ENCODE assay signal across 27 cellular contexts in genomic region chr3:152636651-152637050, GRCh38.
"Had no signal": no experiment of that assay in that cellular context is flagged by ENCODE, and none has a peak within 500 bp of the region (broad histone marks: within the 10 kb centered on the region; RNA-seq: fewer than 3 reads in every experiment).

No MANE protein-coding gene starts in this region.

- H3K4me1 Mint-ChIP-seq: stimulated activated effector memory CD8-positive, alpha-beta T cell treated with anti-CD3 and anti-CD28 coated beads, Interleukin-12 subunit alpha, Interleukin-12 subunit beta, amount 100 ng/mL, for 72 hours; stimulated activated memory B cell treated with anti-CD40 and anti-IgM and Interleukin-4, amounts not matched to agents 10 μg/mL and 1 μg/mL and 100 μg/mL, for 72 hours; stimulated activated naive B cell treated with anti-CD40 and anti-IgM and Interleukin-4, amounts not matched to agents 10 μg/mL and 1 μg/mL and 100 μg/mL, for 72 hours; stimulated activated naive CD8-positive, alpha-beta T cell treated with anti-CD3 and anti-CD28 coated beads, Interleukin-15, amount 100 ng/mL, for 72 hours had no signal

- H3K9me3 ChIP-seq: stomach, suprapubic skin, testis, thoracic aorta, thyroid gland, tibial artery, tibial nerve, transverse colon, upper lobe of left lung, upper lobe of right lung, uterus, vagina had no signal

- H3K9me3 Mint-ChIP-seq: stimulated activated naive CD8-positive, alpha-beta T cell treated with anti-CD3 and anti-CD28 coated beads, Interleukin-15, amount 100 ng/mL, for 72 hours; stimulated activated naive CD8-positive, alpha-beta T cell treated with anti-CD3 and anti-CD28 coated beads, Interleukin-15, Interleukin-2, amounts not matched to agents 100 ng/mL and 50 ng/mL, for 24 hours had no signal

- H3K4me1 ChIP-seq: testis, thyroid gland, tibial artery, upper lobe of left lung, upper lobe of right lung, uterus had no signal

- H3K36me3 Mint-ChIP-seq: stimulated activated effector memory CD8-positive, alpha-beta T cell treated with anti-CD3 and anti-CD28 coated beads, Interleukin-12 subunit alpha, Interleukin-12 subunit beta, amount 100 ng/mL, for 72 hours; stimulated activated memory B cell treated with anti-CD40 and anti-IgM and Interleukin-4, amounts not matched to agents 10 μg/mL and 1 μg/mL and 100 μg/mL, for 72 hours; stimulated activated naive B cell treated with anti-CD40 and anti-IgM and Interleukin-4, amounts not matched to agents 10 μg/mL and 1 μg/mL and 100 μg/mL, for 72 hours had no signal

- H3K36me3 ChIP-seq: stomach, suprapubic skin, thoracic aorta, thyroid gland, tibial artery, tibial nerve, transverse colon, upper lobe of left lung, upper lobe of right lung, uterus, vagina had no signal

- H3K27ac Mint-ChIP-seq: stimulated activated effector memory CD8-positive, alpha-beta T cell treated with anti-CD3 and anti-CD28 coated beads, Interleukin-12 subunit alpha, Interleukin-12 subunit beta, amount 100 ng/mL, for 72 hours; stimulated activated memory B cell treated with anti-CD40 and anti-IgM and Interleukin-4, amounts not matched to agents 10 μg/mL and 1 μg/mL and 100 μg/mL, for 72 hours; stimulated activated naive B cell treated with anti-CD40 and anti-IgM and Interleukin-4, amounts not matched to agents 10 μg/mL and 1 μg/mL and 100 μg/mL, for 72 hours; stimulated activated naive CD8-positive, alpha-beta T cell treated with anti-CD3 and anti-CD28 coated beads, Interleukin-15, amount 100 ng/mL, for 72 hours; stimulated activated naive CD8-positive, alpha-beta T cell treated with anti-CD3 and anti-CD28 coated beads, Interleukin-15, Interleukin-2, amounts not matched to agents 100 ng/mL and 50 ng/mL, for 24 hours had no signal

- H3K4me3 ChIP-seq: stomach, suprapubic skin, testis, thoracic aorta, thyroid gland, tibial artery, tibial nerve, transverse colon, upper lobe of left lung, upper lobe of right lung, uterus, vagina had no signal

- H3K27ac ChIP-seq: stomach, suprapubic skin, testis, thoracic aorta, thyroid gland, tibial artery, tibial nerve, transverse colon, upper lobe of left lung, upper lobe of right lung, vagina had no signal

- H3K4me3 Mint-ChIP-seq: stimulated activated effector memory CD8-positive, alpha-beta T cell treated with anti-CD3 and anti-CD28 coated beads, Interleukin-12 subunit alpha, Interleukin-12 subunit beta, amount 100 ng/mL, for 72 hours; stimulated activated memory B cell treated with anti-CD40 and anti-IgM and Interleukin-4, amounts not matched to agents 10 μg/mL and 1 μg/mL and 100 μg/mL, for 72 hours; stimulated activated naive B cell treated with anti-CD40 and anti-IgM and Interleukin-4, amounts not matched to agents 10 μg/mL and 1 μg/mL and 100 μg/mL, for 72 hours; stimulated activated naive CD8-positive, alpha-beta T cell treated with anti-CD3 and anti-CD28 coated beads, Interleukin-15, amount 100 ng/mL, for 72 hours; stimulated activated naive CD8-positive, alpha-beta T cell treated with anti-CD3 and anti-CD28 coated beads, Interleukin-15, Interleukin-2, amounts not matched to agents 100 ng/mL and 50 ng/mL, for 24 hours had no signal

- H3K27me3 ChIP-seq: stomach, suprapubic skin, testis, thyroid gland, tibial artery, tibial nerve, transverse colon, upper lobe of left lung, upper lobe of right lung, uterus, vagina had no signal

- H3K27me3 Mint-ChIP-seq: stimulated activated naive B cell treated with anti-CD40 and anti-IgM and Interleukin-4, amounts not matched to agents 10 μg/mL and 1 μg/mL and 100 μg/mL, for 72 hours; stimulated activated naive CD8-positive, alpha-beta T cell treated with anti-CD3 and anti-CD28 coated beads, Interleukin-15, amount 100 ng/mL, for 72 hours had no signal

- DNase-seq: stimulated activated CD4-positive, alpha-beta T cell treated with anti-CD3 and anti-CD28 coated beads, Interleukin-2, amount 100 ng/mL, for 24 hours; stimulated activated CD4-positive, alpha-beta T cell treated with anti-CD3 and anti-CD28 coated beads, Interleukin-2, amount 100 ng/mL, for 48 hours; stimulated activated CD4-positive, alpha-beta T cell treated with anti-CD3 and anti-CD28 coated beads, Interleukin-4, amount 100 ng/mL, for 1 hour; stimulated activated CD4-positive, alpha-beta T cell treated with anti-CD3 and anti-CD28 coated beads, Interleukin-4, amount 100 ng/mL, for 24 hours; stimulated activated CD4-positive, alpha-beta T cell treated with anti-CD3 and anti-CD28 coated beads, Interleukin-4, amount 100 ng/mL, for 4 hours; stimulated activated CD8-positive, alpha-beta memory T cell treated with anti-CD3 and anti-CD28 coated beads, Interleukin-4, amount 100 ng/mL, for 48 hours; stimulated activated naive B cell treated with anti-CD40 and anti-IgM and Interleukin-4, amounts not matched to agents 10 μg/mL and 1 μg/mL and 100 μg/mL, for 72 hours; stimulated activated naive CD4-positive, alpha-beta T cell; stimulated activated naive CD4-positive, alpha-beta T cell treated with Interleukin-2 at 50 U/mL for 16 hours; stimulated activated naive CD8-positive, alpha-beta T cell treated with anti-CD3 and anti-CD28 coated beads, Interleukin-15, amount 100 ng/mL, for 72 hours; stimulated activated naive CD8-positive, alpha-beta T cell treated with anti-CD3 and anti-CD28 coated beads, Interleukin-15, Interleukin-2, amounts not matched to agents 100 U/mL and 50 U/mL, for 24 hours; stomach; substantia nigra; testis; thyroid gland; tibial artery; transverse colon; upper lobe of left lung; upper lobe of right lung; uterus had no signal
